ENCODE assay signal across 25 cellular contexts in genomic region chr15:70247281-70247680, GRCh38.
DNase-seq lines count a peak whose midpoint lies in the region; ATAC-seq and TF ChIP-seq lines count a peak whose summit lies in the region.
"Had no signal": no experiment of that assay in that cellular context is flagged by ENCODE, and none has a peak within 500 bp of the region (broad histone marks: within the 10 kb centered on the region; RNA-seq: fewer than 3 reads in every experiment).

No MANE protein-coding gene starts in this region.

- POLR2A ChIA-PET in OCI-LY7 (lab: Charles Lee), result no interaction called here

- H2AFZ ChIP-seq in OCI-LY7 (ENCODE audit: low read length), result peak overlapping the region; percentile 77

- peak overlapping the region in 1 of 2 donors; percentile 56 for H3K27ac Mint-ChIP-seq in stimulated activated naive CD8-positive, alpha-beta T cell treated with anti-CD3 and anti-CD28 coated beads, Interleukin-15, amount 100 ng/mL, for 72 hours
- H3K27ac Mint-ChIP-seq: mesothelial cell of epicardium, T-cell, type B pancreatic cell had no signal

- no peaks in the 10 kb centered on the region for H3K79me2 ChIP-seq in OCI-LY7 (ENCODE audit: insufficient read depth, low read depth, low read length)

- no peaks in the 10 kb centered on the region for H3K36me3 ChIP-seq in OCI-LY7 (ENCODE audit: insufficient read depth, low read length)
- H3K36me3 ChIP-seq: brain microvascular endothelial cell, SJCRH30 had no signal

- H3K4me1 Mint-ChIP-seq in stimulated activated naive CD8-positive, alpha-beta T cell treated with anti-CD3 and anti-CD28 coated beads, Interleukin-15, amount 100 ng/mL, for 72 hours, result peaks cover 79% of the 10 kb centered on the region

- H3K4me3 Mint-ChIP-seq in stimulated activated naive CD8-positive, alpha-beta T cell treated with anti-CD3 and anti-CD28 coated beads, Interleukin-15, amount 100 ng/mL, for 72 hours, result peak overlapping the region in 1 of 2 donors; percentile 26
- H3K4me3 Mint-ChIP-seq: mesothelial cell of epicardium; naive thymus-derived CD4-positive, alpha-beta T cell; type B pancreatic cell had no signal

- no peak overlapping the region for H3K27ac ChIP-seq in OCI-LY7 (ENCODE audit: low read depth, low read length, poor library complexity, severe bottlenecking)
- H3K27ac ChIP-seq: brain microvascular endothelial cell, epithelial cell of prostate, SJCRH30 had no signal

- no peaks in the 10 kb centered on the region for H3K9me3 ChIP-seq in OCI-LY7 (ENCODE audit: low read length)
- H3K9me3 ChIP-seq: SJCRH30 had no signal

- ATAC-seq in stimulated activated naive CD8-positive, alpha-beta T cell treated with anti-CD3 and anti-CD28 coated beads, Interleukin-15, amount 100 ng/mL, for 72 hours, result peak; percentile 37
- ATAC-seq in stimulated activated naive CD8-positive, alpha-beta T cell treated with anti-CD3 and anti-CD28 coated beads, Interleukin-15, Interleukin-2, amounts not matched to agents 100 U/mL and 50 U/mL, for 24 hours, result no peak
- ATAC-seq in left cardiac atrium, result no peak
- ATAC-seq: left ventricle myocardium superior; naive thymus-derived CD4-positive, alpha-beta T cell; T-cell had no signal

- no TSS peak for BruUV-seq in OCI-LY7 (replicated peaks; lab: Mats Ljungman, UMichigan)

- no peak for DNase-seq in stimulated activated naive CD8-positive, alpha-beta T cell treated with anti-CD3 and anti-CD28 coated beads, Interleukin-15, amount 100 ng/mL, for 72 hours
- DNase-seq in stimulated activated naive CD8-positive, alpha-beta T cell treated with anti-CD3 and anti-CD28 coated beads, Interleukin-15, Interleukin-2, amounts not matched to agents 100 U/mL and 50 U/mL, for 24 hours, result no peak
- DNase-seq in OCI-LY7 (ENCODE audit: low spot score) (no peak), mesenteric fat pad (ENCODE audit: low spot score) (peak; percentile 51), AML-193 (lab: John Stamatoyannopoulos, UW) (no peak), left cardiac atrium (no peak)
- no peak for DNase-seq in activated CD8-positive, alpha-beta memory T cell treated with anti-CD3 and anti-CD28 coated beads, Interleukin-2, amount 50 U/mL, for 48 hours
- DNase-seq: activated gamma-delta T cell; amniotic stem cell; brain microvascular endothelial cell; DND-41; effector CD4-positive, alpha-beta T cell; GOT3; left ventricle myocardium superior; naive thymus-derived CD4-positive, alpha-beta T cell; NCI-H1694 treated with DMSO at 0.1 percent for 48 hours; NCI-H2171; NCI-H524; SJCRH30; small intestine; stimulated activated CD4-positive, alpha-beta T cell treated with anti-CD3 and anti-CD28 coated beads, Interleukin-2, amount 100 ng/mL, for 24 hours had no signal

- peaks cover 22% of the 10 kb centered on the region for H3K4me1 ChIP-seq in OCI-LY7 (ENCODE audit: insufficient read depth, low read length, poor library complexity, severe bottlenecking)
- H3K4me1 ChIP-seq: SJCRH30 had no signal

- CTCF ChIA-PET in OCI-LY7 (lab: Charles Lee; ENCODE audit: unreplicated experiment), result no interaction called here

- no peaks in the 10 kb centered on the region for H3K9me3 Mint-ChIP-seq in stimulated activated naive CD8-positive, alpha-beta T cell treated with anti-CD3 and anti-CD28 coated beads, Interleukin-15, amount 100 ng/mL, for 72 hours
- H3K9me3 Mint-ChIP-seq: mesothelial cell of epicardium, T-cell, type B pancreatic cell had no signal

- no peak overlapping the region for H3K4me3 ChIP-seq in OCI-LY7 (ENCODE audit: low read depth, low read length, poor library complexity, severe bottlenecking)
- H3K4me3 ChIP-seq: SJCRH30 had no signal

- TF ChIP-seq CTCF in OCI-LY7 (conservative IDR thresholded peaks at IDR 0.05; ENCODE audit: low read length), result peak; percentile 44; the same call in 1 of the 2 replicates

- no peaks in the 10 kb centered on the region for H3K9me2 ChIP-seq in OCI-LY7 (ENCODE audit: insufficient read depth, low read length)

- intact Hi-C loops in OCI-LY7 (cut with micrococcal nuclease; ENCODE audit: unreplicated experiment), result no loop called here
- intact Hi-C loops in left cardiac atrium (cut with DNase I), result no loop called here

- H4K20me1 ChIP-seq in OCI-LY7 (ENCODE audit: insufficient read depth, low read length), result no peaks in the 10 kb centered on the region

- H3K27me3 Mint-ChIP-seq in stimulated activated naive CD8-positive, alpha-beta T cell treated with anti-CD3 and anti-CD28 coated beads, Interleukin-15, amount 100 ng/mL, for 72 hours, result peaks cover 21% of the 10 kb centered on the region
- H3K27me3 Mint-ChIP-seq: T-cell had no signal

- H3K4me2 ChIP-seq in OCI-LY7 (ENCODE audit: low read length), result 0 out of 2 replicates have a peak overlapping the region, but pooled peaks have one; percentile 50
